ENCODE assay signal across 8 cellular contexts in genomic region chr18:55422456-55423185, GRCh38.
A peak's percentile ranks its signal among the peaks of the same experiment; 100 is the strongest.
DNase-seq lines count a peak whose midpoint lies in the region; TF ChIP-seq lines count a peak whose summit lies in the region.

No MANE protein-coding gene starts in this region.

- H2AFZ ChIP-seq in parathyroid adenoma: no peak overlapping the region

- H3K4me3 ChIP-seq in BJ (ENCODE audit: low read depth, low read length) (peak overlapping the region; percentile 42), parathyroid adenoma (ENCODE audit: low read depth, low read length) (peak overlapping the region; percentile 33)

- H3K27me3 ChIP-seq in BJ (ENCODE audit: control insufficient read depth, insufficient read depth, low read length) (no peaks in the 10 kb centered on the region), parathyroid adenoma (ENCODE audit: control insufficient read depth, insufficient read depth, low read length) (no peaks in the 10 kb centered on the region)

- no peak for TF ChIP-seq CTCF in BJ (IDR thresholded peaks at IDR 0.05; ENCODE audit: insufficient read depth, low read depth, low read length)
- no peak for TF ChIP-seq CTCF in parathyroid adenoma (IDR thresholded peaks at IDR 0.05)

- H3K27ac ChIP-seq in parathyroid adenoma: peak overlapping the region; percentile 67

- POLR2A ChIA-PET in BJ (lab: Charles Lee): no interaction called here

- H3K79me2 ChIP-seq in parathyroid adenoma: no peaks in the 10 kb centered on the region

- H3K4me2 ChIP-seq in parathyroid adenoma (ENCODE audit: low read length): peak overlapping the region; percentile 22

- no peak overlapping the region for H3K9ac ChIP-seq in parathyroid adenoma

- DNase-seq in BJ (ENCODE audit: low read depth) (no peak), NCI-H748 (lab: John Stamatoyannopoulos, UW; ENCODE audit: unreplicated experiment) (peak; percentile 67), fibroblast of gingiva (ENCODE audit: low read depth) (peak; percentile 63), middle frontal gyrus (ENCODE audit: extremely low spot score, low spot score) (no peak), glomerular visceral epithelial cell (ENCODE audit: extremely low spot score) (no peak), NCI-H1417 treated with DMSO at 0.1 percent for 48 hours (lab: John Stamatoyannopoulos, UW) (no peak)
- DNase-seq in stimulated activated CD4-positive, alpha-beta T cell treated with anti-CD3 and anti-CD28 coated beads, Interleukin-12 subunit alpha, Interleukin-12 subunit beta, amount 100 ng/mL, for 4 hours: no peak

- H3K36me3 ChIP-seq in BJ (ENCODE audit: control insufficient read depth, insufficient read depth, low read length) (no peaks in the 10 kb centered on the region), parathyroid adenoma (ENCODE audit: control insufficient read depth, insufficient read depth, low read length) (no peaks in the 10 kb centered on the region)

- H3K9me3 ChIP-seq in parathyroid adenoma (ENCODE audit: control insufficient read depth, low read length): no peaks in the 10 kb centered on the region

- CTCF ChIA-PET in BJ (lab: Yijun Ruan, JAX): no interaction called here

- peaks cover 4% of the 10 kb centered on the region for H3K4me1 ChIP-seq in parathyroid adenoma

Comparison
In these comparisons a context has a peak if more than half of its experiments do, and no peak if none do; other contexts are left out.
1. DNase-seq: peak in NCI-H748 (single experiment) and fibroblast of gingiva (single experiment); none in BJ (single experiment), middle frontal gyrus (single experiment), stimulated activated CD4-positive, alpha-beta T cell treated with anti-CD3 and anti-CD28 coated beads, Interleukin-12 subunit alpha, Interleukin-12 subunit beta, amount 100 ng/mL, for 4 hours (single experiment), glomerular visceral epithelial cell (single experiment) and NCI-H1417 treated with DMSO at 0.1 percent for 48 hours (single experiment).